ENCODE assay signal across 9 cellular contexts in the genomic region with DNA sequence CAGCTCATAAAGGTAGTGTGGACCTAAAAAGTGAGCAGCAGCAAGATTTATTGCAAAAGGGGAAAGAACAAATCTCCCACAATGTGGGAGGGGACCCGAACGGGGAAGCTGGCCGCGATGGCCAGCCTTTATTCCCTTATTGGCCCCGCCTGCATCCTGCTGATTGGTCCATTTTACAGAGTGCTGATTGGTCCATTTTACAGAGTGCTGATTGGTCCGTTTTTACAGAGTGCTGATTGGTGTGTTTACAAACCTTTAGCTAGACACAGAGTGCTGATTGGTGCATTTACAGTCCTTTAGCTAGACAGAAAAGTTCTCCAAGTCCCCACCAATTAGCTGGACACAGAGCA. TPM values are rescaled to one million over a fixed set of nuclear protein-coding genes. Genes with fewer than 3 reads are reported as not detected.
DNase-seq lines count a peak whose midpoint lies in the region; ATAC-seq, FAIRE-seq and TF ChIP-seq lines count a peak whose summit lies in the region.
"Not testable (repeated sequence)": the region's sequence is repeated elsewhere in the genome, so short reads cannot be mapped to it uniquely, and the experiment has no call there.
"Had no signal": no experiment of that assay in that cellular context is flagged by ENCODE, and none has a peak within 500 bp of the region (broad histone marks: within the 10 kb centered on the region; RNA-seq: fewer than 3 reads in every experiment).

No MANE protein-coding gene starts in this region.

- not testable (repeated sequence) for H3K79me2 ChIP-seq in K562 (ENCODE audit: control insufficient read depth, insufficient read depth, low read length)

- not testable (repeated sequence) for H3K9ac ChIP-seq in K562 (ENCODE audit: insufficient read depth in 1 of 2, low read depth in 2 of 2, low read length in 2 of 2)

- peak overlapping the region; percentile 74 to 86 (median 82) for H3K4me3 Mint-ChIP-seq in CD4-positive, alpha-beta memory T cell
- H3K4me3 Mint-ChIP-seq in activated T-helper 2 cell treated with anti-CD3 and anti-CD28 coated beads, Interferon-gamma antibody, Interleukin-2, Interleukin-4, amounts not matched to agents 10 μg/mL and 5 μg/mL and 100 μg/mL, durations not matched to agents 14 hours and 24 hours and 36 hours (ENCODE audit: low read depth) = peak overlapping the region; percentile 69
- H3K4me3 Mint-ChIP-seq in natural killer cell = peak overlapping the region; percentile 85

- CTCF ChIA-PET in CD4-positive, alpha-beta memory T cell (lab: Charles Lee; ENCODE audit: partially characterized antibody) = interaction anchor here (1.0 to 1.8 kb wide), 3 partner anchors 29 to 126 kb away, joined by 4 to 9 read pairs (median 4); no protein-coding TSS in a partner anchor
- CTCF ChIA-PET in K562 (lab: Yijun Ruan, JAX; ENCODE audit: low intra/inter-chr PET ratio) = not testable (repeated sequence)

- not testable (repeated sequence) for H3K36me3 ChIP-seq in CD4-positive, alpha-beta memory T cell (ENCODE audit: insufficient read depth, low read length); K562 (ENCODE audit: control insufficient read depth, insufficient read depth, low read length)

- H3K4me1 ChIP-seq in CD4-positive, alpha-beta memory T cell (ENCODE audit: insufficient read depth, low read length) = not testable (repeated sequence)
- H3K4me1 ChIP-seq in K562 (replicated peaks in 1 of 2; ENCODE audit: control insufficient read depth in 2 of 2, insufficient read depth in 2 of 2, low read length in 2 of 2) = peaks cover 0 to 10% of the 10 kb centered on the region in 2 experiments; a peak in 2 of 5 replicates

- FAIRE-seq in K562 (lab: Jason Lieb, UNC) = not testable (repeated sequence)

- in situ Hi-C loops in KBM-7 (cut with MboI; ENCODE audit: low pct_unique_long_range_greater_than_20kb, low sequenced_read_pairs); K562 (cut with MboI): not testable (repeated sequence)

- peak; percentile 57 for ATAC-seq in K562
- peak; percentile 58 to 69 (median 62) for ATAC-seq in natural killer cell
- ATAC-seq in stimulated activated naive CD8-positive, alpha-beta T cell treated with anti-CD3 and anti-CD28 coated beads, Interleukin-15, Interleukin-2, amounts not matched to agents 100 U/mL and 50 U/mL, for 24 hours = peak; percentile 64

- not testable (repeated sequence) for H3K9me3 Mint-ChIP-seq in CD4-positive, alpha-beta memory T cell; activated T-helper 2 cell treated with anti-CD3 and anti-CD28 coated beads, Interferon-gamma antibody, Interleukin-2, Interleukin-4, amounts not matched to agents 10 μg/mL and 5 μg/mL and 100 μg/mL, durations not matched to agents 14 hours and 24 hours and 36 hours; natural killer cell

- peak in 1 of 5 donors; percentile 24 for DNase-seq in CD4-positive, alpha-beta memory T cell
- DNase-seq in KBM-7 = peak; percentile 84
- peak; percentile 27 for DNase-seq in SKM-1 treated with dmso at 0.1 percent for 144 hours (lab: John Stamatoyannopoulos, UW; ENCODE audit: unreplicated experiment)
- DNase-seq in activated CD4-positive, alpha-beta T cell treated with anti-CD3 and anti-CD28 coated beads, Interleukin-2, amount 50 U/mL, for 48 hours = peak; percentile 27 to 46
- DNase-seq in activated T-helper 2 cell treated with anti-CD3 and anti-CD28 coated beads, Interferon-gamma antibody, Interleukin-2, Interleukin-4, amounts not matched to agents 10 μg/mL and 5 μg/mL and 100 μg/mL, durations not matched to agents 14 hours and 24 hours and 36 hours (ENCODE audit: low spot score) = peak; percentile 23
- DNase-seq in K562 (ENCODE audit: extremely low read depth in 1 of 4, low spot score in 3 of 4) = not testable (repeated sequence)
- peak; percentile 31 for DNase-seq in natural killer cell
- peak; percentile 46 for DNase-seq in stimulated activated naive CD8-positive, alpha-beta T cell treated with anti-CD3 and anti-CD28 coated beads, Interleukin-15, Interleukin-2, amounts not matched to agents 100 U/mL and 50 U/mL, for 24 hours

- intact Hi-C loops in CD4-positive, alpha-beta memory T cell (cut with micrococcal nuclease); activated T-helper 2 cell treated with anti-CD3 and anti-CD28 coated beads, Interferon-gamma antibody, Interleukin-2, Interleukin-4, amounts not matched to agents 10 μg/mL and 5 μg/mL and 100 μg/mL, durations not matched to agents 14 hours and 24 hours and 36 hours (cut with micrococcal nuclease); K562 (cut with micrococcal nuclease): not testable (repeated sequence)
- intact Hi-C loops in natural killer cell (cut with micrococcal nuclease) = loop anchor here (2.0 kb wide), 1 partner anchor 68 kb away; the partner anchor contains the start of gene UBE2R2

- peaks cover 44 to 55% of the 10 kb centered on the region in 2 donors for H3K27me3 Mint-ChIP-seq in CD4-positive, alpha-beta memory T cell
- peaks cover 72% of the 10 kb centered on the region for H3K27me3 Mint-ChIP-seq in activated T-helper 2 cell treated with anti-CD3 and anti-CD28 coated beads, Interferon-gamma antibody, Interleukin-2, Interleukin-4, amounts not matched to agents 10 μg/mL and 5 μg/mL and 100 μg/mL, durations not matched to agents 14 hours and 24 hours and 36 hours (ENCODE audit: low read depth)
- H3K27me3 Mint-ChIP-seq in natural killer cell (ENCODE audit: low read depth in 2 of 2) = peaks cover 23 to 48% of the 10 kb centered on the region in 2 donors

- H3K36me3 Mint-ChIP-seq in CD4-positive, alpha-beta memory T cell; activated T-helper 2 cell treated with anti-CD3 and anti-CD28 coated beads, Interferon-gamma antibody, Interleukin-2, Interleukin-4, amounts not matched to agents 10 μg/mL and 5 μg/mL and 100 μg/mL, durations not matched to agents 14 hours and 24 hours and 36 hours (ENCODE audit: low read depth); natural killer cell: not testable (repeated sequence)

- BruUV-seq in K562 (replicated peaks; lab: Mats Ljungman, UMichigan) = not testable (repeated sequence)

- TF ChIP-seq EP300 in K562 (IDR thresholded peaks at IDR 0.05; ENCODE audit: low read length) = not testable (repeated sequence)

- not testable (repeated sequence) for H3K9me3 ChIP-seq in CD4-positive, alpha-beta memory T cell (ENCODE audit: control insufficient read depth in 1 of 2, low read length in 2 of 2); K562 (replicated peaks; ENCODE audit: control insufficient read depth, insufficient read depth, low read depth, low read length)

- H3K4me2 ChIP-seq in K562 (ENCODE audit: insufficient read depth, low read length) = not testable (repeated sequence)

- not testable (repeated sequence) for H3K9me1 ChIP-seq in K562 (ENCODE audit: control insufficient read depth, insufficient read depth, low read length)

- H3K27ac Mint-ChIP-seq in CD4-positive, alpha-beta memory T cell = peak overlapping the region in 2 of 7 donors; percentile 12 to 54
- not testable (repeated sequence) for H3K27ac Mint-ChIP-seq in activated T-helper 2 cell treated with anti-CD3 and anti-CD28 coated beads, Interferon-gamma antibody, Interleukin-2, Interleukin-4, amounts not matched to agents 10 μg/mL and 5 μg/mL and 100 μg/mL, durations not matched to agents 14 hours and 24 hours and 36 hours
- H3K27ac Mint-ChIP-seq in natural killer cell = peak overlapping the region; percentile 76 to 81

- POLR2A ChIA-PET in CD4-positive, alpha-beta memory T cell (lab: Charles Lee; ENCODE audit: partially characterized antibody); K562 (lab: Yijun Ruan, JAX): not testable (repeated sequence)

- H3K4me3 ChIP-seq in CD4-positive, alpha-beta memory T cell (ENCODE audit: low read length in 2 of 2); K562: not testable (repeated sequence)

- TF ChIP-seq RAD21 in K562 (CRISPR knock-in tag; conservative IDR thresholded peaks at IDR 0.05 in 1 of 2, IDR thresholded peaks at IDR 0.05 in 1 of 2) = not testable (repeated sequence)

- peaks cover 15% of the 10 kb centered on the region for H3K27me3 ChIP-seq in CD4-positive, alpha-beta memory T cell (ENCODE audit: insufficient read depth, low read length)
- not testable (repeated sequence) for H3K27me3 ChIP-seq in K562 (ENCODE audit: control insufficient read depth in 2 of 2, insufficient read depth in 2 of 2, low read length in 2 of 2)

- not testable (repeated sequence) for TF ChIP-seq CTCF in K562 (IDR thresholded peaks at IDR 0.05 in 2 of 3, conservative IDR thresholded peaks at IDR 0.05 in 1 of 3; ENCODE audit: insufficient read depth in 2 of 3, low read depth in 1 of 3, low read length in 3 of 3); natural killer cell (IDR thresholded peaks at IDR 0.05)

- 0 out of 2 replicates have a peak overlapping the region, but pooled peaks have one; percentile 32 for H2AFZ ChIP-seq in K562 (ENCODE audit: low read depth, low read length)

- H3K4me1 Mint-ChIP-seq in CD4-positive, alpha-beta memory T cell = peaks cover 15 to 42% (median 23%) of the 10 kb centered on the region in 4 donors
- H3K4me1 Mint-ChIP-seq in activated T-helper 2 cell treated with anti-CD3 and anti-CD28 coated beads, Interferon-gamma antibody, Interleukin-2, Interleukin-4, amounts not matched to agents 10 μg/mL and 5 μg/mL and 100 μg/mL, durations not matched to agents 14 hours and 24 hours and 36 hours (ENCODE audit: low read depth) = peaks cover 41% of the 10 kb centered on the region
- H3K4me1 Mint-ChIP-seq in natural killer cell = peaks cover 38 to 47% of the 10 kb centered on the region in 2 donors

- 5% methylated on average over 6 of the region's 6 CpGs for WGBS in K562 (ENCODE audit: insufficient coverage, low coverage, missing lambda C conversion rate)

- TF ChIP-seq POLR2A in K562 (conservative IDR thresholded peaks at IDR 0.05) = not testable (repeated sequence)

- not testable (repeated sequence) for H3K27ac ChIP-seq in CD4-positive, alpha-beta memory T cell (ENCODE audit: low read depth, low read length); K562 (ENCODE audit: extremely low read depth, low read depth, low read length)

- not testable (repeated sequence) for H4K20me1 ChIP-seq in K562 (replicated peaks; ENCODE audit: control insufficient read depth, insufficient read depth, low read length)

RNA-seq across cellular contexts. Expression of gene PRSS3, which starts 46.1 kb away (rescaled TPM):
- total RNA-seq in CD4-positive, alpha-beta memory T cell = not detected
- not detected for polyA plus RNA-seq in CD4-positive, alpha-beta memory T cell
- not detected in 2 replicates for total RNA-seq in activated T-helper 2 cell treated with anti-CD3 and anti-CD28 coated beads, Interferon-gamma antibody, Interleukin-2, Interleukin-4, amounts not matched to agents 10 μg/mL and 5 μg/mL and 100 μg/mL, durations not matched to agents 14 hours and 24 hours and 36 hours
- not detected in 2 replicates for total RNA-seq in K562 (2011; cell fraction: chromatin; rRNA removed; ENCODE audit: low replicate concordance)
- total RNA-seq in K562 (2011; cell fraction: nucleolus; rRNA removed) = not detected in 2 replicates
- total RNA-seq in K562 (2011; cell fraction: nucleoplasm; rRNA removed) = not detected in 2 replicates
- total RNA-seq in K562 (2014; rRNA removed) = not detected in 2 replicates
- not detected in 2 replicates for total RNA-seq in K562 (2014; rRNA removed; fragmentation: Illumina TruSeq; extraction: Trizol)
- not detected in 2 replicates for total RNA-seq in K562 (2015; rRNA removed; fragmentation: Illumina TruSeq; extraction: Trizol)
- total RNA-seq in K562 (2021) = 0.42 and 1.3 TPM in 2 replicates
- polyA plus RNA-seq in K562 (2011; rRNA removed) = not detected in 2 replicates
- polyA plus RNA-seq in K562 (2011; cell fraction: cytosol; rRNA removed) = not detected in 2 replicates
- polyA plus RNA-seq in K562 (2011; cell fraction: nucleus; rRNA removed) = not detected in 2 replicates
- 0.25 and 0.89 TPM in 2 replicates for polyA plus RNA-seq in K562 (2012)
- 0.18 TPM in 1 of 2 replicates, not detected in the other for polyA plus RNA-seq in K562 (2014; fragmentation: Illumina TruSeq; extraction: Trizol)
- under 1 TPM in 1 of 2 experiments, not detected in 1; 0.35 TPM for polyA plus RNA-seq in K562 (2014; fragmentation: Nextera tagmentation; extraction: Ambion mirVana)
- polyA plus RNA-seq in K562 (2014; rRNA removed) = not detected in 2 replicates
- not detected in 2 replicates for polyA minus RNA-seq in K562 (2011; rRNA and poly(A)+ RNA removed)
- not detected in 2 replicates for polyA minus RNA-seq in K562 (2011; cell fraction: cytosol; rRNA and poly(A)+ RNA removed)
- not detected in 2 replicates for polyA minus RNA-seq in K562 (2011; cell fraction: nucleus; rRNA and poly(A)+ RNA removed)
- total RNA-seq in natural killer cell = 1 to 10 TPM in 1 of 3 donors, not detected in 2; 3.4 TPM
- total RNA-seq: H7 had no signal
